Comparison of ENCODE assay signal across 29 cellular contexts in the genomic region with DNA sequence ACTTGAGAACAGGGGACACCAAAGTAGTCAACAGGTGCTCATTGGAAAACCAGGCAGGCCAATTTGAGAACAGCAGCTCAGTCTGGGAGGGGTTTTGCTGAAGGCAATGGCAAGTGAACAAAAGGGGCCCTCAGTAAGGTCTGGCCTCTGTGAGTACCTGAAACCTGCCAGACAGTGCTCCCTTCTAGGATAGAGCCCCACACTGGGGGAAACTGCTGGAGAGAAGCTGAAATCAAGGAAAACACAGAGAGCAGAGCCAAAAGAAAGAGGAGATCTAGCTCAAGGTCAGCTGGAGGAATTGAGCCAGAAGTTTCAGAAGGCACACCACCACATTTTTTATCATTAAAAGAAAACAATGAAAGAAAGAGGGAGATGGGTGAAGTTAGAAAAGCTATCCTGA. TPM values are rescaled to one million over a fixed set of nuclear protein-coding genes. Genes with fewer than 3 reads are reported as not detected.
"Had no signal": no experiment of that assay in that cellular context is flagged by ENCODE, and none has a peak within 500 bp of the region (broad histone marks: within the 10 kb centered on the region; RNA-seq: fewer than 3 reads in every experiment).

No MANE protein-coding gene starts in this region.

- H3K9me3 ChIP-seq: gastrocnemius medialis, thoracic aorta, transverse colon had no signal

- DNase-seq: cortex of kidney; dorsolateral prefrontal cortex; effector memory CD4-positive, alpha-beta T cell; gastrocnemius medialis; heart right ventricle; hypothalamus; kidney glomerular epithelial cell; mammary epithelial cell; naive thymus-derived CD4-positive, alpha-beta T cell; nephron progenitor cell; posterior cingulate gyrus; stimulated activated CD4-positive, alpha-beta T cell treated with anti-CD3 and anti-CD28 coated beads, Interleukin-2, amount 100 ng/mL, for 24 hours; stimulated activated naive CD4-positive, alpha-beta T cell; stomach; substantia nigra; transverse colon had no signal

- H3K27ac ChIP-seq: dorsolateral prefrontal cortex, gastrocnemius medialis, heart right ventricle, stomach, thoracic aorta, transverse colon had no signal

- FAIRE-seq: islet of Langerhans had no signal

- H3K36me3 ChIP-seq: gastrocnemius medialis, heart right ventricle, stomach, thoracic aorta, transverse colon had no signal

- H3K27me3 ChIP-seq: gastrocnemius medialis, transverse colon had no signal

- H3K4me3 ChIP-seq: dorsolateral prefrontal cortex, gastrocnemius medialis, heart right ventricle, stomach, thoracic aorta, transverse colon had no signal

- H3K4me1 ChIP-seq: gastrocnemius medialis, heart right ventricle, stomach, transverse colon had no signal

RNA-seq across cellular contexts. Expression of gene PNMA6E, which starts 28.2 kb away (rescaled TPM):
- total RNA-seq: esophagus mucosa; fibroblast of lung; fibroblast of villous mesenchyme; gastrocnemius medialis; heart right ventricle; mesenteric fat pad; naive thymus-derived CD4-positive, alpha-beta T cell; pulmonary artery endothelial cell; sciatic nerve; skeletal muscle tissue; stomach; thoracic aorta; transverse colon; ureter had no signal

RNA-seq across cellular contexts. Expression of gene PNMA6F, which starts 51.4 kb away (rescaled TPM):
- total RNA-seq: esophagus mucosa; fibroblast of lung; fibroblast of villous mesenchyme; gastrocnemius medialis; heart right ventricle; lower leg skin; mammary epithelial cell; mesenteric fat pad; mononuclear cell; naive thymus-derived CD4-positive, alpha-beta T cell; omental fat pad; pulmonary artery endothelial cell; sciatic nerve; skeletal muscle tissue; stomach; thoracic aorta; transverse colon; ureter had no signal
